Comparison of ENCODE assay signal across 8 cellular contexts in the genomic region with DNA sequence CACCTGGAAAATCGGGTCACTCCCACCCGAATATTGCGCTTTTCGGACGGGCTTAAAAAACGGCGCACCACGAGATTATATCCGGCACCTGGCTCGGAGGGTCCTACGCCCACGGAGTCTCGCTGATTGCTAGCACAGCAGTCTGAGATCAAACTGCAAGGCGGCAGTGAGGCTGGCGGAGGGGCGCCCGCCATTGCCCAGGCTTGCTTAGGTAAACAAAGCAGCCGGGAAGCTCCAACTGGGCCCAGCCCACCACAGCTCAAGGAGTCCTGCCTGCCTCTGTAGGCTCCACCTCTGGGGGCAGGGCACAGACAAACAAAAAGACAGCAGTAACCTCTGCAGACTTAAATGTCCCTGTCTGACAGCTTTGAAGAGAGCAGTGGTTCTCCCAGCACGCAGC.
DNase-seq lines count a peak whose midpoint lies in the region; TF ChIP-seq lines count a peak whose summit lies in the region.
"Not testable (repeated sequence)": the region's sequence is repeated elsewhere in the genome, so short reads cannot be mapped to it uniquely, and the experiment has no call there.

No MANE protein-coding gene starts in this region.

- H3K4me3 ChIP-seq in LNCaP clone FGC (ENCODE audit: low read depth, low read length) (peak overlapping the region; percentile 47), esophagus squamous epithelium (peak overlapping the region; percentile 10 to 60 (median 42)), smooth muscle cell (peak overlapping the region; percentile 38)

- H4K91ac ChIP-seq in H9 (ENCODE audit: insufficient read length, low read depth, low read length): not testable (repeated sequence)

- H3K27me3 ChIP-seq in H9 (ENCODE audit: insufficient read depth, low read length); esophagus squamous epithelium; smooth muscle cell (ENCODE audit: low read depth): not testable (repeated sequence)

- H3K56ac ChIP-seq in H9 (ENCODE audit: insufficient read length, low read depth, low read length): not testable (repeated sequence)

- H4K8ac ChIP-seq in H9 (replicated peaks; ENCODE audit: insufficient read length, low read depth, low read length): not testable (repeated sequence)

- H3K9me3 ChIP-seq in H9 (ENCODE audit: control insufficient read depth, low read depth, low read length); esophagus squamous epithelium; smooth muscle cell (replicated peaks; ENCODE audit: low read depth): not testable (repeated sequence)

- H3K79me2 ChIP-seq in H9 (ENCODE audit: insufficient read depth, low read length); smooth muscle cell (ENCODE audit: low read depth): not testable (repeated sequence)

- H3K4me2 ChIP-seq in H9 (ENCODE audit: insufficient read depth, insufficient read length, low read length): not testable (repeated sequence)
- H3K4me2 ChIP-seq in smooth muscle cell: peak overlapping the region; percentile 59

- H2AK5ac ChIP-seq in H9 (ENCODE audit: insufficient read length, low read length): not testable (repeated sequence)

- not testable (repeated sequence) for H3K23ac ChIP-seq in H9 (ENCODE audit: insufficient read length, low read depth, low read length)

- H4K5ac ChIP-seq in H9 (ENCODE audit: insufficient read length, low read depth, low read length): not testable (repeated sequence)

- not testable (repeated sequence) for H2BK120ac ChIP-seq in H9 (ENCODE audit: low read depth, low read length, poor library complexity, severe bottlenecking)

- H3K4ac ChIP-seq in H9 (ENCODE audit: low read depth, low read length): not testable (repeated sequence)

- H3K36me3 Mint-ChIP-seq in H9 (ENCODE audit: insufficient read depth in 1 of 3, low read depth in 3 of 3): peaks cover 0 to 15% (median 6%) of the 10 kb centered on the region in 3 experiments; a peak in 4 of 7 replicates
- not testable (repeated sequence) for H3K36me3 Mint-ChIP-seq in nephron (ENCODE audit: low read depth); osteocyte (ENCODE audit: unreplicated experiment)

- TF ChIP-seq POLR2A in esophagus squamous epithelium (IDR thresholded peaks at IDR 0.05): not testable (repeated sequence)

- H3K27ac Mint-ChIP-seq in H9 (peak overlapping the region in 2 of 3 experiments; percentile 95 to 97; a peak in 3 of 7 replicates), nephron (peak overlapping the region in 2 of 3 experiments; percentile 60 to 79), osteocyte (ENCODE audit: unreplicated experiment) (peak overlapping the region; percentile 34)

- not testable (repeated sequence) for TF ChIP-seq CTCF in 22Rv1 (IDR thresholded peaks at IDR 0.05); H9 (conservative IDR thresholded peaks at IDR 0.05); LNCaP clone FGC (IDR thresholded peaks at IDR 0.05; ENCODE audit: control insufficient read depth, extremely low read depth, insufficient read depth); VCaP (conservative IDR thresholded peaks at IDR 0.05); esophagus squamous epithelium (IDR thresholded peaks at IDR 0.05); nephron (IDR thresholded peaks at IDR 0.05; ENCODE audit: unreplicated experiment in 3 of 3); osteocyte (IDR thresholded peaks at IDR 0.05); smooth muscle cell (IDR thresholded peaks at IDR 0.05; ENCODE audit: borderline replicate concordance, insufficient read depth, poor library complexity, severe bottlenecking)

- H3K4me1 Mint-ChIP-seq in H9: peaks cover 0 to 14% of the 10 kb centered on the region in 2 experiments; a peak in 3 of 4 replicates
- not testable (repeated sequence) for H3K4me1 Mint-ChIP-seq in nephron; osteocyte (ENCODE audit: unreplicated experiment)

- H2AFZ ChIP-seq in H9 (ENCODE audit: low read length); smooth muscle cell (ENCODE audit: low read depth): not testable (repeated sequence)

- not testable (repeated sequence) for H2BK15ac ChIP-seq in H9 (ENCODE audit: low read depth, low read length)

- not testable (repeated sequence) for H2BK20ac ChIP-seq in H9 (ENCODE audit: low read depth, low read length, poor library complexity, severe bottlenecking)

- H3K14ac ChIP-seq in H9 (ENCODE audit: insufficient read depth, low read length): not testable (repeated sequence)

- not testable (repeated sequence) for H4K20me1 ChIP-seq in H9 (ENCODE audit: control insufficient read depth, insufficient read depth, insufficient read length); smooth muscle cell (ENCODE audit: low read depth)

- H3K4me1 ChIP-seq in H9 (ENCODE audit: insufficient read depth, low read length); esophagus squamous epithelium; smooth muscle cell (ENCODE audit: low read depth): not testable (repeated sequence)

- intact Hi-C loops in esophagus squamous epithelium (cut with DNase I): not testable (repeated sequence)

- not testable (repeated sequence) for H2BK12ac ChIP-seq in H9 (ENCODE audit: insufficient read length, low read depth, low read length)

- H3K18ac ChIP-seq in H9 (ENCODE audit: insufficient read length, low read depth, low read length): not testable (repeated sequence)

- not testable (repeated sequence) for H3K23me2 ChIP-seq in H9 (ENCODE audit: insufficient read length, low read depth, low read length, poor library complexity, severe bottlenecking)

- H3K27ac ChIP-seq in 22Rv1 (peak overlapping the region; percentile 40), VCaP (peak overlapping the region; percentile 87), esophagus squamous epithelium (peak overlapping the region in 2 of 4 donors; percentile 21 to 57)
- H3K27ac ChIP-seq in H9 (ENCODE audit: insufficient read length, low read depth, low read length); smooth muscle cell (ENCODE audit: low read depth): not testable (repeated sequence)

- WGBS in H9 (ENCODE audit: extremely low coverage, insufficient read length, low lambda C conversion rate): no CpG with 5 or more reads among the region's 19 CpGs
- WGBS in esophagus squamous epithelium, 2 donors: 50 to 65% methylated on average over 13 of the region's 19 CpGs
- whole genome bisulfite sequencing in smooth muscle cell (ENCODE audit: low lambda C conversion rate): 52% methylated on average over 18 of the region's 19 CpGs

- H3K27me3 Mint-ChIP-seq in H9 (ENCODE audit: low read depth); nephron (ENCODE audit: low read depth); osteocyte (ENCODE audit: unreplicated experiment): not testable (repeated sequence)

- H3K9me3 Mint-ChIP-seq in H9; osteocyte (ENCODE audit: unreplicated experiment): not testable (repeated sequence)
- peaks cover 11% of the 10 kb centered on the region for H3K9me3 Mint-ChIP-seq in nephron

- not testable (repeated sequence) for H3K9ac ChIP-seq in H9 (ENCODE audit: extremely low read depth, insufficient read length, low read length); smooth muscle cell (ENCODE audit: low read depth)

- not testable (repeated sequence) for DNase-seq in H9; LNCaP clone FGC (ENCODE audit: low read depth); esophagus squamous epithelium (lab: John Stamatoyannopoulos, UW); smooth muscle cell (lab: John Stamatoyannopoulos, UW; ENCODE audit: unreplicated experiment)
- DNase-seq in osteocyte (ENCODE audit: extremely low spot score, unreplicated experiment): peak; percentile 10

- H2BK5ac ChIP-seq in H9 (ENCODE audit: insufficient read length, low read length): not testable (repeated sequence)

- H3F3A ChIP-seq in smooth muscle cell (ENCODE audit: low read depth): not testable (repeated sequence)

- not testable (repeated sequence) for H3T11ph ChIP-seq in H9 (ENCODE audit: low read length)

- not testable (repeated sequence) for H3K79me1 ChIP-seq in H9 (ENCODE audit: insufficient read depth, low read depth, low read length, poor library complexity, severe bottlenecking)

- not testable (repeated sequence) for H3K36me3 ChIP-seq in esophagus squamous epithelium; smooth muscle cell (ENCODE audit: low read depth)

- H3K4me3 Mint-ChIP-seq in H9 (peak overlapping the region; percentile 77 to 81), nephron (peak overlapping the region; percentile 75), osteocyte (ENCODE audit: unreplicated experiment) (peak overlapping the region; percentile 75)

Comparison
In these comparisons a context has a peak if more than half of its experiments do, and no peak if none do; other contexts are left out.
1. H3K27ac Mint-ChIP-seq: peak in every context shown above with its lines; median percentile 96 in H9; 70 in nephron; 34 in osteocyte.